ENCODE assay signal across 5 cellular contexts in genomic region chr7:95788288-95788687, GRCh38. TPM values are rescaled to one million over a fixed set of nuclear protein-coding genes. Genes with fewer than 3 reads are reported as not detected.
"Had no signal": no experiment of that assay in that cellular context is flagged by ENCODE, and none has a peak within 500 bp of the region (broad histone marks: within the 10 kb centered on the region; RNA-seq: fewer than 3 reads in every experiment).

No MANE protein-coding gene starts in this region.

- H3K4me3 Mint-ChIP-seq: IgD-negative memory B cell had no signal

- H3K4me3 ChIP-seq: K562 had no signal

- DNase-seq: IMR-90 had no signal

- H3K27ac ChIP-seq: HL-60 had no signal

- ATAC-seq: HepG2, K562 had no signal

RNA-seq across cellular contexts. Expression of gene DYNC1I1, which starts 15.9 kb away (rescaled TPM):
- total RNA-seq: HepG2 had no signal
- polyA plus RNA-seq: HepG2, IgD-negative memory B cell had no signal
